In genomic region chr17:82494236-82495055, GRCh38 we compare ENCODE assay signal across 1 cellular context.
TF ChIP-seq lines count a peak whose summit lies in the region.

No MANE protein-coding gene starts in this region.

TF ChIP-seq in K562, 482 proteins besides CTCF, POLR2A, EP300 and RAD21 (continued from another document and continues in another):
- TF ChIP-seq CHAMP1 (IDR thresholded peaks at IDR 0.05) (peak; percentile 77; the same call in 1 of the 2 replicates), SAP30 (IDR thresholded peaks at IDR 0.05; ENCODE audit: borderline replicate concordance, insufficient read depth, low read depth, low read length, poor library complexity, severe bottlenecking) (no peak), ZNF699 (CRISPR knock-in tag; IDR thresholded peaks at IDR 0.05; ENCODE audit: insufficient replicate concordance) (no peak), ZNF133 (CRISPR knock-in tag; IDR thresholded peaks at IDR 0.05) (no peak), ZBTB2 (IDR thresholded peaks at IDR 0.05) (peak; percentile 86), FOXJ2 (tag; IDR thresholded peaks at IDR 0.05) (no peak), ZBTB17 (CRISPR knock-in tag; IDR thresholded peaks at IDR 0.05) (peak; percentile 70; the same call in 1 of the 2 replicates), MED1 (CRISPR knock-in tag; IDR thresholded peaks at IDR 0.05; ENCODE audit: borderline replicate concordance) (no peak), ZNF146 (CRISPR knock-in tag; IDR thresholded peaks at IDR 0.05; ENCODE audit: unreplicated experiment) (no peak), KLF10 (CRISPR knock-in tag; IDR thresholded peaks at IDR 0.05) (no peak), TFAM (CRISPR knock-in tag; conservative IDR thresholded peaks at IDR 0.05) (no peak), MIER1 (IDR thresholded peaks at IDR 0.05; ENCODE audit: low read depth) (no peak), ZKSCAN3 (CRISPR knock-in tag; IDR thresholded peaks at IDR 0.05) (no peak), ZFP36 (IDR thresholded peaks at IDR 0.05; ENCODE audit: low read depth, low read length, partially characterized antibody) (peak; percentile 53), FOXM1 (IDR thresholded peaks at IDR 0.05; ENCODE audit: low read depth) (no peak), FOXM1 (CRISPR knock-in tag; IDR thresholded peaks at IDR 0.05; ENCODE audit: low read depth) (no peak), ZBTB12 (CRISPR knock-in tag; IDR thresholded peaks at IDR 0.05) (no peak), NUFIP1 (IDR thresholded peaks at IDR 0.05; ENCODE audit: partially characterized antibody) (no peak), RBBP5 (IDR thresholded peaks at IDR 0.05; ENCODE audit: borderline replicate concordance, insufficient read depth, low read length, poor library complexity, severe bottlenecking) (no peak), JUNB (CRISPR knock-in tag; conservative IDR thresholded peaks at IDR 0.05) (0 out of 2 replicates have a peak, but pooled peaks have one; percentile 40), ARID3B (CRISPR knock-in tag; IDR thresholded peaks at IDR 0.05; ENCODE audit: borderline replicate concordance) (no peak), CUX1 (CRISPR knock-in tag; IDR thresholded peaks at IDR 0.05) (no peak), USF2 (CRISPR knock-in tag; IDR thresholded peaks at IDR 0.05) (peak; percentile 22; the same call in 1 of the 2 replicates), XRCC3 (IDR thresholded peaks at IDR 0.05) (no peak), TEAD1 (CRISPR knock-in tag; IDR thresholded peaks at IDR 0.05) (peak in 1 of 2 experiments; percentile 95; a peak in 2 of 4 replicates), ZKSCAN8 (CRISPR knock-in tag; IDR thresholded peaks at IDR 0.05) (no peak), EGR1 (conservative IDR thresholded peaks at IDR 0.05) (no peak), PATZ1 (CRISPR knock-in tag; IDR thresholded peaks at IDR 0.05; ENCODE audit: borderline replicate concordance) (no peak), BRF1 (IDR thresholded peaks at IDR 0.05; ENCODE audit: borderline replicate concordance, extremely low read depth, insufficient read length) (peak; percentile 82), ZNF511 (CRISPR knock-in tag; IDR thresholded peaks at IDR 0.05) (no peak; the same call in 1 of the 2 replicates), NFIC (IDR thresholded peaks at IDR 0.05) (peak; percentile 86), PREB (CRISPR knock-in tag; IDR thresholded peaks at IDR 0.05) (no peak), IRF2 (CRISPR knock-in tag; IDR thresholded peaks at IDR 0.05) (no peak), FOXK2 (conservative IDR thresholded peaks at IDR 0.05 in 1 of 2, IDR thresholded peaks at IDR 0.05 in 1 of 2; ENCODE audit: low read depth in 2 of 2) (peak; percentile 51 to 80; a peak in 3 of 4 replicates), ZNF644 (tag; IDR thresholded peaks at IDR 0.05; ENCODE audit: low read depth) (no peak), ZNF316 (IDR thresholded peaks at IDR 0.05) (no peak), NCOA4 (IDR thresholded peaks at IDR 0.05; ENCODE audit: partially characterized antibody) (no peak), ZNF140 (CRISPR knock-in tag; IDR thresholded peaks at IDR 0.05) (no peak), NR3C1 (CRISPR knock-in tag; IDR thresholded peaks at IDR 0.05) (no peak), FOXP1 (CRISPR knock-in tag; IDR thresholded peaks at IDR 0.05) (no peak; the same call in 1 of the 2 replicates), OTX1 (CRISPR knock-in tag; IDR thresholded peaks at IDR 0.05) (no peak), HDAC8 (tag; IDR thresholded peaks at IDR 0.05) (peak; percentile 66; the same call in 1 of the 2 replicates), ZFX (CRISPR knock-in tag; IDR thresholded peaks at IDR 0.05) (0 out of 2 replicates have a peak, but pooled peaks have one; percentile 38), ATF4 (CRISPR knock-in tag; IDR thresholded peaks at IDR 0.05) (no peak), MCM3 (IDR thresholded peaks at IDR 0.05) (no peak), NR2C2 (CRISPR knock-in tag; IDR thresholded peaks at IDR 0.05) (peak; percentile 66; the same call in 1 of the 2 replicates), NR2C2 (tag; IDR thresholded peaks at IDR 0.05) (peak; percentile 46; the same call in 1 of the 2 replicates), FOSL1 (tag; conservative IDR thresholded peaks at IDR 0.05) (peak; percentile 79), RB1 (IDR thresholded peaks at IDR 0.05; ENCODE audit: low read depth) (peak; percentile 88)
